ENCODE assay signal across 8 cellular contexts in the genomic region with DNA sequence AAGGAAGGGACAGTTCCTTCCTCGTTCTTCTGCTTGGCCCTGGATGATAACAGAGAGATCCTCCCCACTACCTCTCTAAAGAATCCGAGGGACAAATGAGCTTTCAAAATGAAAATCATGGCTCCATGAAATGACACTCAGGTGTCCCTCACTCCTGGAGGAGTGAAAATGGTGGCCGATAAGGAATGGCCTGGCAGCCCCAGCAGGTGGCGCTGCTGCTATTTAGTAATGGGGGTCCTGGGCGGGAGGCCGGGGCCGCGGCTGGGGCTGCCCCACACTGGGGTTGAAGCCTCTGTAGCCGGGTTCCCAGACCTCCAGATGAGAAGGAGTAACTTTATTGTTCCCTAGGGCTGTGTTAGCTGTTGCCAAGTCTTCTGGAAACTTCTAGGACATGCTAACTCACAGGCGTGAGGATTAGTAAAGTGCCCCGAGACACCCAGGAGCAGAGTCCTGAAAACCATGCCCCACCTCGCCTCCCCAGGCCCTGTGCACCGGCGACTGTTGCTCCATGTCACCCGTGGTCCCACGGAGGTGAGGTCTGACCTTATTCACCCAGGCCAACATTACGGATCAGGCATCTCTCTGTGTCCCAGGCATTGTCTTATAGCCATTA.
DNase-seq lines count a peak whose midpoint lies in the region; ATAC-seq, FAIRE-seq and TF ChIP-seq lines count a peak whose summit lies in the region.

No MANE protein-coding gene starts in this region.

- H3K36me3 ChIP-seq in ascending aorta (no peaks in the 10 kb centered on the region), small intestine (ENCODE audit: control insufficient read depth in 2 of 2, insufficient read depth in 2 of 2, low read length in 2 of 2) (no peaks in the 10 kb centered on the region)

- H3K27ac ChIP-seq in ascending aorta, result peak overlapping the region; percentile 23 to 84
- H3K27ac ChIP-seq in small intestine (ENCODE audit: low read depth in 1 of 2, low read length in 1 of 2), result no peak overlapping the region

- no peak for ATAC-seq in GM18520 (IDR thresholded peaks at IDR 0.05; ENCODE audit: unreplicated experiment)

- intact Hi-C loops in ascending aorta (cut with DNase I), result loop anchor here (1.0 to 5.0 kb wide), 5 partner anchors 100 to 561 kb away; a partner anchor contains a TSS

- H3K27me3 ChIP-seq in ascending aorta, result no peaks in the 10 kb centered on the region
- no peaks in the 10 kb centered on the region for H3K27me3 ChIP-seq in small intestine (ENCODE audit: control insufficient read depth in 2 of 2, insufficient read depth in 2 of 2, low read length in 2 of 2)

- peak; percentile 83 to 92 (median 88) for TF ChIP-seq CTCF in ascending aorta (IDR thresholded peaks at IDR 0.05)

- H3K9me3 ChIP-seq in ascending aorta (no peaks in the 10 kb centered on the region), small intestine (ENCODE audit: control insufficient read depth, low read depth) (no peaks in the 10 kb centered on the region)

- no peak for FAIRE-seq in small intestine (lab: Jason Lieb, UNC)

- no peak overlapping the region for H3K4me3 ChIP-seq in ascending aorta
- H3K4me3 ChIP-seq in small intestine (ENCODE audit: low read depth in 1 of 2, low read length in 2 of 2), result no peak overlapping the region

- WGBS in small intestine, 3 donors, result 35 to 41% (median 41%) methylated on average over 17 of the region's 17 CpGs

- peaks cover 24 to 47% of the 10 kb centered on the region in 2 donors for H3K4me1 ChIP-seq in ascending aorta
- peaks cover 0 to 7% of the 10 kb centered on the region in 2 donors for H3K4me1 ChIP-seq in small intestine (ENCODE audit: control insufficient read depth in 2 of 2, insufficient read depth in 1 of 2, low read depth in 1 of 2, low read length in 1 of 2)

- DNase-seq in SHP77 (lab: John Stamatoyannopoulos, UW) (peak; percentile 39 to 44), SHP77 treated with DMSO at 0.1 percent for 48 hours (lab: John Stamatoyannopoulos, UW) (no peak), LHCN-M2 (ENCODE audit: low read depth) (peak; percentile 39), T-helper 2 cell (peak; percentile 27 to 55 (median 41)), ascending aorta (ENCODE audit: low spot score in 2 of 2) (peak in 1 of 2 donors; percentile 86), hepatic stellate cell (ENCODE audit: low spot score) (peak; percentile 64), small intestine (peak; percentile 60)

Comparison
In these comparisons a context has a peak if more than half of its experiments do, and no peak if none do; other contexts are left out.
1. H3K27ac ChIP-seq: peak in ascending aorta (2 of 2); none in small intestine (0 of 2).